In genomic region chr19:40420766-40421467, GRCh38 we compare ENCODE assay signal across 8 cellular contexts. TPM values are rescaled to one million over a fixed set of nuclear protein-coding genes. Genes with fewer than 3 reads are reported as not detected.
DNase-seq lines count a peak whose midpoint lies in the region; ATAC-seq and TF ChIP-seq lines count a peak whose summit lies in the region.

No MANE protein-coding gene starts in this region.

- H3K27me3 Mint-ChIP-seq in chondrocyte (ENCODE audit: low read depth): no peaks in the 10 kb centered on the region

- TF ChIP-seq CTCF in GM10248 (IDR thresholded peaks at IDR 0.05; ENCODE audit: control extremely low read depth, extremely low read depth, low read depth, missing control alignments): peak; percentile 90
- peak; percentile 100 for TF ChIP-seq CTCF in chondrocyte (IDR thresholded peaks at IDR 0.05)

- peak; percentile 79 for DNase-seq in GM10248 (ENCODE audit: extremely low spot score)
- DNase-seq in NCI-H345 treated with DMSO at 0.1 percent for 48 hours (lab: John Stamatoyannopoulos, UW; ENCODE audit: unreplicated experiment): peak; percentile 92
- DNase-seq in activated CD4-positive, alpha-beta T cell treated with anti-CD3 and anti-CD28 coated beads for 1 hour: peak; percentile 61
- DNase-seq in chondrocyte (ENCODE audit: low spot score): peak; percentile 94
- DNase-seq in kidney glomerular epithelial cell (lab: John Stamatoyannopoulos, UW): peak; percentile 79
- DNase-seq in stimulated activated CD4-positive, alpha-beta T cell treated with anti-CD3 and anti-CD28 coated beads, Interleukin-15, amount 100 ng/mL, for 1 hour (ENCODE audit: low read depth in 1 of 2, low spot score in 1 of 2): peak; percentile 47 to 57

- ATAC-seq in HG02970 (IDR thresholded peaks at IDR 0.05; ENCODE audit: low FRiP score, unreplicated experiment) (peak; percentile 31), GM18517 (IDR thresholded peaks at IDR 0.05; ENCODE audit: unreplicated experiment) (no peak)

- no peaks in the 10 kb centered on the region for H3K9me3 Mint-ChIP-seq in chondrocyte (ENCODE audit: low read depth)

- H3K36me3 Mint-ChIP-seq in chondrocyte (ENCODE audit: low read depth): peaks cover 6% of the 10 kb centered on the region

- peak overlapping the region; percentile 79 for H3K4me3 Mint-ChIP-seq in chondrocyte (ENCODE audit: unreplicated experiment)

- peaks cover 31% of the 10 kb centered on the region for H3K4me1 Mint-ChIP-seq in chondrocyte (ENCODE audit: low read depth)

- CTCF ChIA-PET in GM10248 (lab: Yijun Ruan, JAX): interaction anchor here (0.8 to 6.3 kb wide), 25 partner anchors 8 to 357 kb away, joined by 3 to 42 read pairs (median 4); partner anchors contain the start of genes BLVRB, RAB4B, SERTAD3 and SPTBN4

- POLR2A ChIA-PET in GM10248 (lab: Yijun Ruan, JAX): interaction anchor here (0.6 to 1.8 kb wide), 15 partner anchors 8 to 150 kb away, joined by 3 to 12 read pairs (median 4); partner anchors contain the start of genes BLVRB, C19orf47 and PLD3

- H3K27ac Mint-ChIP-seq in chondrocyte (ENCODE audit: unreplicated experiment): peak overlapping the region; percentile 84

RNA-seq across cellular contexts. Expression of gene SERTAD1, which starts 4.9 kb away (rescaled TPM):
- 13.0 to 14.8 TPM (median 14.5 TPM) in 3 replicates for total RNA-seq in chondrocyte

RNA-seq across cellular contexts. Expression of gene PRX, which starts 7.7 kb away (rescaled TPM):
- total RNA-seq in chondrocyte: 3.6 to 4.9 TPM (median 4.5 TPM) in 3 replicates

RNA-seq across cellular contexts. Expression of gene SERTAD3, which starts 23.2 kb away (rescaled TPM):
- 36.7 to 43.6 TPM (median 40.3 TPM) in 3 replicates for total RNA-seq in chondrocyte

RNA-seq across cellular contexts. Expression of gene HIPK4, which starts 30.9 kb away (rescaled TPM):
- 0.20 to 0.53 TPM (median 0.46 TPM) in 3 replicates for total RNA-seq in chondrocyte

RNA-seq across cellular contexts. Expression of gene BLVRB, which starts 44.6 kb away (rescaled TPM):
- total RNA-seq in chondrocyte: 48.3 to 53.9 TPM (median 53.1 TPM) in 3 replicates
